Comparison of ENCODE assay signal across 18 cellular contexts in the genomic region with DNA sequence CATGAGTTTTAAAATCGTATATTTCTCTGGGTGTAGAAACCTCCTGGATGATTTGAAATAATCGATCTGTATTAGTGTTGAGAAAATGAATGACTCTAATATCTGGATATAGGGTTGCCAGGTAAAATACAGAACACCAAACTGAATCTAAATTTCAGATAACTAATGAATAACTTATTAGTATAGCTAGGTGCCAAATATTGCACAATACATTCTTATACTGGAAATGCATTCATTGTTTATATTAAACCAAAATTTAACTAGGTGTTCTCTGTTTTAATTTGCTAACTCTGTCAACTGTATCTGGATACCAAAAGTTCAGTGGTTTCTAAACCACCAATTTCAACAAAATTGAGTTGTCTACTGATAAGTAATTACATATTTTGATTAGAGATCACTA. TPM values are rescaled to one million over a fixed set of nuclear protein-coding genes. Genes with fewer than 3 reads are reported as not detected.
DNase-seq lines count a peak whose midpoint lies in the region; ATAC-seq, FAIRE-seq and TF ChIP-seq lines count a peak whose summit lies in the region.
"Had no signal": no experiment of that assay in that cellular context is flagged by ENCODE, and none has a peak within 500 bp of the region (broad histone marks: within the 10 kb centered on the region; RNA-seq: fewer than 3 reads in every experiment).

No MANE protein-coding gene starts in this region.

- H3K9me3 ChIP-seq in keratinocyte (ENCODE audit: control insufficient read depth, low read depth, low read length), result no peaks in the 10 kb centered on the region
- no peaks in the 10 kb centered on the region for H3K9me3 ChIP-seq in kidney (ENCODE audit: control insufficient read depth in 1 of 2, low read length in 2 of 2)
- H3K9me3 ChIP-seq: neutrophil had no signal

- CTCF ChIA-PET in activated B cell treated with CpG ODN at 0.5 μM for 24 hours (lab: Charles Lee), result interaction anchor here (0.9 to 12.2 kb wide), 2 partner anchors 9 to 21 kb away, joined by 3 to 98 read pairs; no protein-coding TSS in a partner anchor
- CTCF ChIA-PET in RWPE1 (lab: Yijun Ruan, JAX), result interaction anchor here (0.7 kb wide), 1 partner anchor 10 kb away, joined by 4 read pairs; no protein-coding TSS in a partner anchor

- H3K27ac Mint-ChIP-seq in activated naive CD4-positive, alpha-beta T cell treated with anti-CD3 and anti-CD28 coated beads, Interleukin-2, amount 50 U/mL, for 24 hours, result peak overlapping the region; percentile 94
- peak overlapping the region; percentile 98 for H3K27ac Mint-ChIP-seq in activated B cell treated with CpG ODN at 0.5 μM for 24 hours
- H3K27ac Mint-ChIP-seq: H9 had no signal

- H3K36me3 ChIP-seq in keratinocyte (ENCODE audit: control insufficient read depth in 2 of 2, extremely low read depth in 1 of 2, insufficient read depth in 2 of 2, low read length in 2 of 2), result no peaks in the 10 kb centered on the region
- H3K36me3 ChIP-seq in kidney (ENCODE audit: control insufficient read depth in 1 of 2, insufficient read depth in 2 of 2, low read length in 2 of 2), result no peaks in the 10 kb centered on the region
- H3K36me3 ChIP-seq: neutrophil had no signal

- H3K9me3 Mint-ChIP-seq in activated naive CD4-positive, alpha-beta T cell treated with anti-CD3 and anti-CD28 coated beads, Interleukin-2, amount 50 U/mL, for 24 hours, result no peaks in the 10 kb centered on the region
- H3K9me3 Mint-ChIP-seq in activated B cell treated with CpG ODN at 0.5 μM for 24 hours, result no peaks in the 10 kb centered on the region
- H3K9me3 Mint-ChIP-seq: H9 had no signal

- no peaks in the 10 kb centered on the region for H3K79me2 ChIP-seq in keratinocyte (ENCODE audit: control insufficient read depth, insufficient read depth, low read length)

- H3K9me1 ChIP-seq in keratinocyte (ENCODE audit: control insufficient read depth, extremely low read depth, insufficient read depth, low read length), result no peaks in the 10 kb centered on the region

- FAIRE-seq in keratinocyte (lab: Jason Lieb, UNC), result no peak
- FAIRE-seq in kidney (lab: Jason Lieb, UNC), result no peak
- FAIRE-seq: bronchial epithelial cell, endometrium, frontal cortex had no signal

- no peak for ATAC-seq in activated B cell treated with CpG ODN at 0.5 μM for 24 hours (ENCODE audit: low read depth)
- ATAC-seq in HG02870 (IDR thresholded peaks at IDR 0.05; ENCODE audit: unreplicated experiment), result no peak

- no peak overlapping the region for H3K9ac ChIP-seq in keratinocyte (ENCODE audit: control insufficient read depth, extremely low read depth, insufficient read depth, low read length)
- no peak overlapping the region for H3K9ac ChIP-seq in kidney (ENCODE audit: low read length in 2 of 2)

- peaks cover 37% of the 10 kb centered on the region for H3K4me1 ChIP-seq in keratinocyte (ENCODE audit: control insufficient read depth, extremely low read depth, insufficient read depth, low read length)
- peaks cover 0 to 2% of the 10 kb centered on the region in 2 donors for H3K4me1 ChIP-seq in kidney (ENCODE audit: control insufficient read depth in 1 of 2, insufficient read depth in 1 of 2, low read depth in 1 of 2, low read length in 2 of 2)

- TF ChIP-seq CTCF in activated B cell treated with CpG ODN at 0.5 μM for 24 hours (IDR thresholded peaks at IDR 0.05) (no peak), keratinocyte (optimal IDR thresholded peaks at IDR 0.05 in 1 of 3, IDR thresholded peaks at IDR 0.05 in 1 of 3, conservative IDR thresholded peaks at IDR 0.05 in 1 of 3; ENCODE audit: extremely low read depth in 1 of 3, insufficient read depth in 2 of 3, low read length in 3 of 3) (no peak), RWPE1 (conservative IDR thresholded peaks at IDR 0.05; ENCODE audit: low read depth) (no peak), kidney (IDR thresholded peaks at IDR 0.05; ENCODE audit: borderline replicate concordance, extremely low read depth, insufficient read depth) (no peak)

- H3K4me2 ChIP-seq in keratinocyte (ENCODE audit: control insufficient read depth, extremely low read depth, insufficient read depth, low read depth, low read length), result no peak overlapping the region

- H3K27me3 ChIP-seq in keratinocyte (ENCODE audit: control insufficient read depth, extremely low read depth, insufficient read depth, low read length), result no peaks in the 10 kb centered on the region
- H3K27me3 ChIP-seq: neutrophil had no signal

- H3K36me3 Mint-ChIP-seq in activated naive CD4-positive, alpha-beta T cell treated with anti-CD3 and anti-CD28 coated beads, Interleukin-2, amount 50 U/mL, for 24 hours, result peaks cover 11% of the 10 kb centered on the region
- H3K36me3 Mint-ChIP-seq in activated B cell treated with CpG ODN at 0.5 μM for 24 hours (ENCODE audit: low read depth), result peaks cover 24% of the 10 kb centered on the region

- H2AFZ ChIP-seq in keratinocyte (ENCODE audit: control insufficient read depth, low read length), result peak overlapping the region; percentile 60

- H3K4me3 ChIP-seq in keratinocyte (ENCODE audit: control insufficient read depth in 2 of 3, extremely low read depth in 1 of 3, insufficient read depth in 2 of 3, low read depth in 1 of 3, low read length in 3 of 3) (no peak overlapping the region), kidney (ENCODE audit: low read length in 2 of 2) (no peak overlapping the region)

- H3K27me3 Mint-ChIP-seq in activated naive CD4-positive, alpha-beta T cell treated with anti-CD3 and anti-CD28 coated beads, Interleukin-2, amount 50 U/mL, for 24 hours, result no peaks in the 10 kb centered on the region
- H3K27me3 Mint-ChIP-seq in activated B cell treated with CpG ODN at 0.5 μM for 24 hours, result no peaks in the 10 kb centered on the region

- peaks cover 61% of the 10 kb centered on the region for H3K4me1 Mint-ChIP-seq in activated naive CD4-positive, alpha-beta T cell treated with anti-CD3 and anti-CD28 coated beads, Interleukin-2, amount 50 U/mL, for 24 hours
- H3K4me1 Mint-ChIP-seq in activated B cell treated with CpG ODN at 0.5 μM for 24 hours, result peaks cover 75% of the 10 kb centered on the region

- no peaks in the 10 kb centered on the region for H4K20me1 ChIP-seq in keratinocyte (ENCODE audit: control insufficient read depth, extremely low read depth, insufficient read depth, low read length)

- intact Hi-C loops in activated B cell treated with CpG ODN at 0.5 μM for 24 hours (cut with micrococcal nuclease), result no loop called here
- intact Hi-C loops in kidney (cut with DNase I), result no loop called here

- H3K27ac ChIP-seq in keratinocyte (ENCODE audit: control insufficient read depth, insufficient read depth, low read length) (peak overlapping the region; percentile 8), RWPE1 (no peak overlapping the region), kidney (ENCODE audit: low read depth in 2 of 2, low read length in 2 of 2) (no peak overlapping the region)
- H3K27ac ChIP-seq: neutrophil had no signal

- peak overlapping the region; percentile 40 for H3K4me3 Mint-ChIP-seq in activated naive CD4-positive, alpha-beta T cell treated with anti-CD3 and anti-CD28 coated beads, Interleukin-2, amount 50 U/mL, for 24 hours
- peak overlapping the region; percentile 5 for H3K4me3 Mint-ChIP-seq in activated B cell treated with CpG ODN at 0.5 μM for 24 hours
- H3K4me3 Mint-ChIP-seq: H9 had no signal

- no peak for DNase-seq in activated naive CD4-positive, alpha-beta T cell treated with anti-CD3 and anti-CD28 coated beads, Interleukin-2, amount 50 U/mL, for 16 hours
- DNase-seq in activated B cell treated with CpG ODN at 0.5 μM for 24 hours (no peak), keratinocyte (ENCODE audit: low read depth, low spot score) (no peak), DMS53 treated with DMSO at 0.1 percent for 48 hours (lab: John Stamatoyannopoulos, UW; ENCODE audit: unreplicated experiment) (no peak), RWPE1 (ENCODE audit: low spot score) (no peak), kidney (no peak)
- DNase-seq: activated gamma-delta T cell treated with Interleukin-2 at 50 U/mL for 16 hours, DMS79 treated with DMSO at 0.1 percent for 48 hours, H9, Karpas-422, NCI-H146, NCI-H446 treated with DMSO at 0.1 percent for 48 hours had no signal

- dilution Hi-C loops in keratinocyte (cut with MboI; ENCODE audit: extremely low pct_ligation_motif_present, low sequenced_read_pairs), result no loop called here

- POLR2A ChIA-PET in activated B cell treated with CpG ODN at 0.5 μM for 24 hours (lab: Charles Lee) (interaction anchor here (0.7 to 17.6 kb wide), 6 partner anchors 8 to 161 kb away, joined by 3 to 424 read pairs (median 5); no protein-coding TSS in a partner anchor), RWPE1 (lab: Yijun Ruan, JAX; ENCODE audit: low non-redundant PET) (no interaction called here)

RNA-seq across cellular contexts. Expression of a gene that starts 2.5 kb away (rescaled TPM):
- 236 and 270 TPM in 2 replicates for total RNA-seq in activated B cell treated with CpG ODN at 0.5 μM for 24 hours
- 1.1 to 2.1 TPM (median 1.4 TPM) in 3 replicates for polyA plus RNA-seq in keratinocyte
- polyA plus RNA-seq in keratinocyte (2011; ENCODE audit: low read depth), result 3.8 TPM
- 0.73 and 1.7 TPM in 2 replicates for polyA plus RNA-seq in keratinocyte (2011; cell fraction: cytosol; rRNA removed)
- 1.4 and 1.6 TPM in 2 replicates for polyA plus RNA-seq in keratinocyte (2011; cell fraction: nucleus; rRNA removed)
- polyA plus RNA-seq in keratinocyte (2012; ENCODE audit: low replicate concordance), result 1.3 and 1.8 TPM in 2 replicates
- 0.92 to 2.1 TPM in 2 of 3 replicates, not detected in the other for polyA minus RNA-seq in keratinocyte
- polyA minus RNA-seq in keratinocyte (2011; cell fraction: cytosol; rRNA and poly(A)+ RNA removed), result 2.3 TPM
- 1.9 and 2.6 TPM in 2 replicates for polyA minus RNA-seq in keratinocyte (2011; cell fraction: nucleus; rRNA and poly(A)+ RNA removed)
- 110 TPM for total RNA-seq in kidney
- polyA plus RNA-seq in kidney (ENCODE audit: insufficient read depth, low read depth, low replicate concordance), result 3.9 TPM

RNA-seq across cellular contexts. Expression of a gene that starts 32.2 kb away (rescaled TPM):
- total RNA-seq in activated B cell treated with CpG ODN at 0.5 μM for 24 hours (27.1 and 34.9 TPM in 2 replicates), kidney (42.4 TPM)
- polyA plus RNA-seq in keratinocyte (31.0 to 53.8 TPM (median 53.3 TPM) in 3 replicates), kidney (ENCODE audit: insufficient read depth, low read depth, low replicate concordance) (34.0 TPM)
- polyA plus RNA-seq in keratinocyte (2011; ENCODE audit: low read depth), result 59.2 TPM
- polyA plus RNA-seq in keratinocyte (2011; cell fraction: cytosol; rRNA removed), result 21.1 and 53.3 TPM in 2 replicates
- polyA plus RNA-seq in keratinocyte (2011; cell fraction: nucleus; rRNA removed), result 61.2 and 65.7 TPM in 2 replicates
- 28.1 and 30.6 TPM in 2 replicates for polyA plus RNA-seq in keratinocyte (2012; ENCODE audit: low replicate concordance)
- polyA minus RNA-seq in keratinocyte, result 17.5 to 60.7 TPM (median 48.5 TPM) in 3 replicates
- polyA minus RNA-seq in keratinocyte (2011; cell fraction: cytosol; rRNA and poly(A)+ RNA removed), result 27.0 TPM
- polyA minus RNA-seq in keratinocyte (2011; cell fraction: nucleus; rRNA and poly(A)+ RNA removed), result 41.0 and 70.8 TPM in 2 replicates
